Comparison of ENCODE assay signal across 23 cellular contexts in genomic region chr10:96753956-96754355, GRCh38.
"Had no signal": no experiment of that assay in that cellular context is flagged by ENCODE, and none has a peak within 500 bp of the region (broad histone marks: within the 10 kb centered on the region; RNA-seq: fewer than 3 reads in every experiment).

No MANE protein-coding gene starts in this region.

- DNase-seq: KBM-7, MG63, NCI-H1092, NCI-H1105 treated with DMSO at 0.1 percent for 48 hours, NCI-H1417 treated with DMSO at 0.1 percent for 48 hours, NCI-H187, NCI-H2029, NCI-H2081 treated with DMSO at 0.1 percent for 48 hours, NCI-H2171 treated with DMSO at 0.1 percent for 48 hours, NCI-H345, NCI-H446 treated with DMSO at 0.1 percent for 48 hours, NCI-H510A treated with DMSO at 0.1 percent for 48 hours, NCI-H526, NCI-H748 treated with DMSO at 0.1 percent for 48 hours, PC-3, SHP77, SK-N-SH, SW 1271, T-cell had no signal

- H3K27me3 ChIP-seq: MG63 had no signal

- H3K27ac ChIP-seq: HL-60, RWPE1 had no signal

- H3K4me2 ChIP-seq: SK-N-SH had no signal

- H3K36me3 ChIP-seq: MG63 had no signal

- H3K27me3 Mint-ChIP-seq: IgD-negative memory B cell, T-cell had no signal

- H3K9me2 ChIP-seq: SK-N-SH had no signal

- H3K9ac ChIP-seq: SK-N-SH had no signal

- H3K4me3 ChIP-seq: MG63 had no signal

- H3K9me3 Mint-ChIP-seq: IgD-negative memory B cell, T-cell had no signal

- H3K36me3 Mint-ChIP-seq: IgD-negative memory B cell, T-cell had no signal

- H3K27ac Mint-ChIP-seq: IgD-negative memory B cell, T-cell had no signal

- H3K9me3 ChIP-seq: MG63, SK-N-SH had no signal

- H3K4me3 Mint-ChIP-seq: IgD-negative memory B cell, T-cell had no signal

- ATAC-seq: Panc1, PC-3, T-cell had no signal
